34 cellular contexts compared by ENCODE assay signal in genomic region chr2:216622526-216622925, GRCh38. TPM values are rescaled to one million over a fixed set of nuclear protein-coding genes. Genes with fewer than 3 reads are reported as not detected.
DNase-seq lines count a peak whose midpoint lies in the region; ATAC-seq and TF ChIP-seq lines count a peak whose summit lies in the region.
"Had no signal": no experiment of that assay in that cellular context is flagged by ENCODE, and none has a peak within 500 bp of the region (broad histone marks: within the 10 kb centered on the region; RNA-seq: fewer than 3 reads in every experiment).

No MANE protein-coding gene starts in this region.

- H3K36me3 ChIP-seq in DND-41 (ENCODE audit: insufficient read depth, low read length) (no peaks in the 10 kb centered on the region), mesendoderm (ENCODE audit: control insufficient read depth, insufficient read depth, low read length) (no peaks in the 10 kb centered on the region)
- H3K36me3 ChIP-seq: left ventricle myocardium inferior, vagina had no signal

- H3K56ac ChIP-seq in mesendoderm (ENCODE audit: low read length) = no peak overlapping the region

- H3K9me3 ChIP-seq in DND-41 (ENCODE audit: insufficient read depth, low read length, severe bottlenecking) = no peaks in the 10 kb centered on the region
- H3K9me3 ChIP-seq: Caco-2, left ventricle myocardium inferior, vagina had no signal

- peaks cover 0 to 6% (median 4%) of the 10 kb centered on the region in 5 experiments for H3K9me3 Mint-ChIP-seq in brain
- H3K9me3 Mint-ChIP-seq in stimulated activated memory B cell treated with anti-CD40 and anti-IgM and Interleukin-4, amounts not matched to agents 10 μg/mL and 1 μg/mL and 100 μg/mL, for 72 hours = peaks cover 3% of the 10 kb centered on the region
- H3K9me3 Mint-ChIP-seq: effector memory CD8-positive, alpha-beta T cell; neural crest cell; stimulated activated naive CD8-positive, alpha-beta T cell treated with anti-CD3 and anti-CD28 coated beads, Interleukin-15, amount 100 ng/mL, for 72 hours had no signal

- H3K4me2 ChIP-seq in DND-41 (ENCODE audit: insufficient read depth, low read length) = peak overlapping the region; percentile 47
- no peak overlapping the region for H3K4me2 ChIP-seq in mesendoderm (ENCODE audit: low read length)
- H3K4me2 ChIP-seq: smooth muscle cell had no signal

- H3K9ac ChIP-seq in DND-41 (ENCODE audit: low read depth, low read length) (peak overlapping the region; percentile 77), mesendoderm (ENCODE audit: low read length) (no peak overlapping the region)
- H3K9ac ChIP-seq: parathyroid adenoma had no signal

- no CpG with 5 or more reads among the region's 4 CpGs for WGBS in mesendoderm (ENCODE audit: extremely low coverage, insufficient coverage, low lambda C conversion rate)

- H3K79me2 ChIP-seq in DND-41 (ENCODE audit: insufficient read depth, low read length) (peaks cover 32% of the 10 kb centered on the region), mesendoderm (ENCODE audit: control insufficient read depth, insufficient read depth, low read length) (no peaks in the 10 kb centered on the region)
- H3K79me2 ChIP-seq: parathyroid adenoma had no signal

- peaks cover 2% of the 10 kb centered on the region for H3K27me3 Mint-ChIP-seq in brain
- H3K27me3 Mint-ChIP-seq in stimulated activated memory B cell treated with anti-CD40 and anti-IgM and Interleukin-4, amounts not matched to agents 10 μg/mL and 1 μg/mL and 100 μg/mL, for 72 hours = peaks cover 11% of the 10 kb centered on the region

- H3K27ac ChIP-seq in 22Rv1 = peak overlapping the region; percentile 84
- H3K27ac ChIP-seq in DND-41 (ENCODE audit: low read length) = peak overlapping the region; percentile 95
- no peak overlapping the region for H3K27ac ChIP-seq in mesendoderm (ENCODE audit: low read depth, low read length)
- H3K27ac ChIP-seq: left ventricle myocardium inferior, parathyroid adenoma had no signal

- H3K4me3 Mint-ChIP-seq in brain = peak overlapping the region in 1 of 5 experiments; percentile 20
- no peak overlapping the region for H3K4me3 Mint-ChIP-seq in stimulated activated memory B cell treated with anti-CD40 and anti-IgM and Interleukin-4, amounts not matched to agents 10 μg/mL and 1 μg/mL and 100 μg/mL, for 72 hours
- H3K4me3 Mint-ChIP-seq: effector memory CD8-positive, alpha-beta T cell; neural crest cell; stimulated activated naive CD8-positive, alpha-beta T cell treated with anti-CD3 and anti-CD28 coated beads, Interleukin-15, amount 100 ng/mL, for 72 hours had no signal

- DNase-seq in DND-41 (peak; percentile 86), NCI-H2107 treated with DMSO at 0.1 percent for 48 hours (lab: John Stamatoyannopoulos, UW; ENCODE audit: unreplicated experiment) (peak; percentile 82), mesendoderm (no peak)
- DNase-seq: activated CD4-positive, alpha-beta T cell treated with anti-CD3 and anti-CD28 coated beads, Interleukin-2, amount 50 U/mL, for 48 hours; activated CD4-positive, CD25-positive, alpha-beta regulatory T cell treated with anti-CD3 and anti-CD28 coated beads, Interleukin-2, amount 50 U/mL, for 72 hours; activated gamma-delta T cell treated with Interleukin-2 at 50 U/mL for 16 hours; activated T-cell treated with anti-CD3 and anti-CD28 coated beads, Interleukin-2, amount 50 U/mL, for 48 hours; C1 segment of cervical spinal cord; Caco-2; caudate nucleus; effector memory CD8-positive, alpha-beta T cell; erythroblast; GOT3; head of caudate nucleus; left ventricle myocardium inferior; mesenchymal stem cell; NCI-H1694; NCI-H510A treated with DMSO at 0.1 percent for 48 hours; SHP77; stimulated activated CD4-positive, alpha-beta T cell treated with anti-CD3 and anti-CD28 coated beads, Interleukin-2, amount 100 ng/mL, for 24 hours; stimulated activated CD8-positive, alpha-beta memory T cell treated with anti-CD3 and anti-CD28 coated beads, Interleukin-4, amount 100 ng/mL, for 48 hours; stimulated activated naive CD8-positive, alpha-beta T cell treated with anti-CD3 and anti-CD28 coated beads, Interleukin-15, amount 100 ng/mL, for 72 hours; T-helper 2 cell had no signal

- H3K36me3 Mint-ChIP-seq in brain = no peaks in the 10 kb centered on the region
- H3K36me3 Mint-ChIP-seq in stimulated activated memory B cell treated with anti-CD40 and anti-IgM and Interleukin-4, amounts not matched to agents 10 μg/mL and 1 μg/mL and 100 μg/mL, for 72 hours = no peaks in the 10 kb centered on the region

- H3K27me3 ChIP-seq in DND-41 (ENCODE audit: insufficient read depth, low read length, poor library complexity) = no peaks in the 10 kb centered on the region
- H3K27me3 ChIP-seq in mesendoderm (ENCODE audit: insufficient read depth, low read length, poor library complexity) = no peaks in the 10 kb centered on the region
- H3K27me3 ChIP-seq: vagina had no signal

- no peak overlapping the region for H3K18ac ChIP-seq in mesendoderm (ENCODE audit: low read length)

- peaks cover 56% of the 10 kb centered on the region for H3K4me1 Mint-ChIP-seq in brain
- no peaks in the 10 kb centered on the region for H3K4me1 Mint-ChIP-seq in stimulated activated memory B cell treated with anti-CD40 and anti-IgM and Interleukin-4, amounts not matched to agents 10 μg/mL and 1 μg/mL and 100 μg/mL, for 72 hours

- H2BK5ac ChIP-seq in mesendoderm (ENCODE audit: low read length) = no peak overlapping the region

- H3K4me3 ChIP-seq in DND-41 (ENCODE audit: low read depth in 1 of 2, low read length in 2 of 2) (peak overlapping the region in 1 of 2 experiments; percentile 29; a peak in 1 of 4 replicates), mesendoderm (ENCODE audit: low read length) (no peak overlapping the region)
- H3K4me3 ChIP-seq: K562, left ventricle myocardium inferior, smooth muscle cell, vagina had no signal

- H3K23ac ChIP-seq in mesendoderm (ENCODE audit: low read length) = no peak overlapping the region

- H3K4ac ChIP-seq in mesendoderm (ENCODE audit: low read depth, low read length) = no peak overlapping the region

- H3K4me1 ChIP-seq in DND-41 (ENCODE audit: insufficient read depth, low read length) (peaks cover 67% of the 10 kb centered on the region), mesendoderm (ENCODE audit: control insufficient read depth, low read depth, low read length) (peaks cover 7% of the 10 kb centered on the region)
- H3K4me1 ChIP-seq: parathyroid adenoma had no signal

- no peak overlapping the region for H4K8ac ChIP-seq in mesendoderm (ENCODE audit: low read depth, low read length)

- no peak overlapping the region for H2BK120ac ChIP-seq in mesendoderm (ENCODE audit: low read depth, low read length)

- TF ChIP-seq CTCF in 22Rv1 (IDR thresholded peaks at IDR 0.05) = no peak
- peak; percentile 4 for TF ChIP-seq CTCF in DND-41 (IDR thresholded peaks at IDR 0.05; ENCODE audit: borderline replicate concordance, extremely low read depth, low read length, poor library complexity, severe bottlenecking)
- TF ChIP-seq CTCF in brain (conservative IDR thresholded peaks at IDR 0.05) = no peak

- H3K27ac Mint-ChIP-seq in brain = peak overlapping the region in 4 of 5 experiments; percentile 24 to 75 (median 50)
- H3K27ac Mint-ChIP-seq in stimulated activated memory B cell treated with anti-CD40 and anti-IgM and Interleukin-4, amounts not matched to agents 10 μg/mL and 1 μg/mL and 100 μg/mL, for 72 hours = no peak overlapping the region
- H3K27ac Mint-ChIP-seq: effector memory CD8-positive, alpha-beta T cell; stimulated activated naive CD8-positive, alpha-beta T cell treated with anti-CD3 and anti-CD28 coated beads, Interleukin-15, amount 100 ng/mL, for 72 hours had no signal

- no peaks in the 10 kb centered on the region for H4K20me1 ChIP-seq in DND-41 (ENCODE audit: insufficient read depth, low read length)

- H2BK15ac ChIP-seq in mesendoderm (replicated peaks; ENCODE audit: low read depth) = no peak overlapping the region

- H4K5ac ChIP-seq in mesendoderm (ENCODE audit: low read length) = no peak overlapping the region

- no peaks in the 10 kb centered on the region for H3K79me1 ChIP-seq in mesendoderm (ENCODE audit: low read length)

- H2AK5ac ChIP-seq in mesendoderm (ENCODE audit: low read length) = no peak overlapping the region

- H2AFZ ChIP-seq in DND-41 (ENCODE audit: low read depth, low read length) = peak overlapping the region; percentile 21; the same call in 1 of the 2 replicates
- H2AFZ ChIP-seq: parathyroid adenoma had no signal

- ATAC-seq in DND-41 (ENCODE audit: insufficient read depth, low read depth) = peak; percentile 34
- ATAC-seq in HG03095 (IDR thresholded peaks at IDR 0.05; ENCODE audit: unreplicated experiment) = no peak
- no peak for ATAC-seq in HG03432 (IDR thresholded peaks at IDR 0.05; ENCODE audit: unreplicated experiment)
- ATAC-seq in stimulated activated memory B cell treated with anti-CD40 and anti-IgM and Interleukin-4, amounts not matched to agents 10 μg/mL and 1 μg/mL and 100 μg/mL, for 72 hours = no peak
- ATAC-seq: effector memory CD8-positive, alpha-beta T cell; K562; Panc1; stimulated activated naive CD8-positive, alpha-beta T cell treated with anti-CD3 and anti-CD28 coated beads, Interleukin-15, amount 100 ng/mL, for 72 hours had no signal

RNA-seq across cellular contexts. Expression of gene IGFBP2, which starts 10.7 kb away (rescaled TPM):
- 233 TPM for polyA plus RNA-seq in brain (ENCODE audit: insufficient read depth, low read depth, low replicate concordance)
- polyA plus RNA-seq in mesendoderm (2013, experiment 1 of 2) = 158 TPM
- 159 TPM for polyA plus RNA-seq in mesendoderm (2013, experiment 2 of 2)
- polyA plus RNA-seq: K562 had no signal
